ENCODE assay signal across 1 cellular context in genomic region chr5:42745426-42745825, GRCh38.
TF ChIP-seq lines count a peak whose summit lies in the region.

No MANE protein-coding gene starts in this region.

TF ChIP-seq in WTC11, 78 proteins besides CTCF, POLR2A, EP300 and RAD21 (continued from another document):
- TF ChIP-seq E2F5 (CRISPR knock-in tag; IDR thresholded peaks at IDR 0.05) (no peak), JAZF1 (CRISPR knock-in tag; IDR thresholded peaks at IDR 0.05) (no peak), PRRX2 (CRISPR knock-in tag; IDR thresholded peaks at IDR 0.05) (no peak), ZNF121 (CRISPR knock-in tag; IDR thresholded peaks at IDR 0.05) (no peak), OVOL2 (CRISPR knock-in tag; IDR thresholded peaks at IDR 0.05; ENCODE audit: borderline replicate concordance) (no peak)
